ENCODE assay signal across 1 cellular context in the genomic region with DNA sequence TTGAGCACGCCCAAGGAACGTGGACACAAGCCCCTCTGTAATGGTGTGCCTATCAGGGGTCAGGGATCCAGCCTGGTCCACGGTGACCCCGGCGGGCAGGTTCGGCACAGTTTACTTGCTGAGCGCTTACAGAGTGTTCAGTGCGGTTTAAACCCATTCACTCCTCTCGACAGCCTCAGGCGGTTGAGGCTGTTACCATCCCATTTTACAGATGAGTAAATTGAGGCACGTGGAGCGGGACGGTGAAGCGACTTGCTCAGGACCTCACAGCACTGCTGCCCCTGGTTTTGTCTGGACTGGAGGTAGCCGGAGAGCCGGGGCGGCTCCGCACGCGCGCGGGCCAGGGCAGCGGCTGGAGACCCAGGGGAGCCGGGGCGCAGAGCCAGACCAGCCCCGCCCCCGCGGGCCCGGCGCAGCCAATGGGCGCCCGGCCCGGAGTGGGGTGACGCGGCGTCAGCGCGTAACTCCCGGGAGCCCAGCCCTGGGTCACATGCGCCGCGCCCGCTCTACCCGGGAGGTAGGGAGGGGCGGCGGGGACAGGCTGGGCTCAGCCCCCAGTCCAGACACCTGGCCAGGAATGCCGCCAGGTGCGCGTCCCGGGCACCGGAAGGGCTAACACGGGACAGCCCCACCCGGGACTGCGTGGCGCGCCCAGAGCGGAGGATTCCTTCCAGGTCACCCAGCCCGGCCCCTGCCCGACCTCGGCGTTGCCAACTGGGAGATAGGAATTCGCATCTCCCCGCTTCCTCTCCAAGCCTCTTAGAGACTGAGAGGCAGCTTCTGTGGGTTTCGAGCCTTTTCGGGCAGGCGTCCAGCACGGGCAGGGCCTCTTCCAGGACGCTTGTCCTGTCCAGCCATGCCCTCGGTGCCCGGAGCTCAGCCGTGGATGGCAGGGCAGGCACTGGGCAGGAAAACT.
TF ChIP-seq lines count a peak whose summit lies in the region.

No MANE protein-coding gene starts in this region.

TF ChIP-seq in IMR-90, 13 proteins besides CTCF, POLR2A, EP300 and RAD21 (continued from another document):
- TF ChIP-seq MAZ (IDR thresholded peaks at IDR 0.05; ENCODE audit: borderline replicate concordance, low read depth, low read length) = peak; percentile 53; the same call in 1 of the 2 replicates
- TF ChIP-seq BHLHE40 (IDR thresholded peaks at IDR 0.05; ENCODE audit: low read depth, low read length) = peak; percentile 46
